8 cellular contexts compared by ENCODE assay signal in the genomic region with DNA sequence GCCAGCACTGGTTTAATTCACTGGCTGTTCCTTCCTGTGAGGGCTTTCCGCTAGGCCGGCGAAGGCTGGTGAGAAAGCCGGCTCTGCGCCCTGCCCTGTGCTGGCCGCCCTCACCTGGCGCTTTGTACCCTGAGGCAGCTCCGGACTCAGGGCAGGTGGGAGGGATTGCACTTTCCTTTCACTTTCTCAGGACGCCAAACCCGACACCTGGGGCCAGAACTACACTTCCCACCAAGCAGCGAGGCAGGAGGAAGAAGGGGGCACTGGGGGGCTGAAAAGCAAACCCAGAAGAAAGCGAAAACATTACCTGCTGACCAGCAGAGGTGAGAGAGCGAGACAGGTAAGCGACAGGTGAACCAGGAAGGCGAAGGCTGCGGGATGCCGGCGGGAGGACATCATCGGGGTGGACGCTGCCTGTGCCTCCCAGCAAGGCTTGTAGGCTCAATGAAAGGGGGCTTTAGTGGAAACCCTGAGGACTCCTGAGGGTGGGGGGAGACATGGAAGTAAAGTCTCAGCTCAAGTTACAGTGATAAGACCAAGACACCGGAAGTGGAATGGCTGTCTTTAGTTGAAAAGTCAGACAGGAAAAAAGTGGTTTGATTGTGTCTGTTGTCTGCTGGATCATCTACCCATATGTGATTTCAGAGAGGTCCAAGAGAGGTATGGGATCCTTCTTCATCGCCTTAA. TPM values are rescaled to one million over a fixed set of nuclear protein-coding genes. Genes with fewer than 3 reads are reported as not detected.
DNase-seq lines count a peak whose midpoint lies in the region; ATAC-seq and TF ChIP-seq lines count a peak whose summit lies in the region.

TSS of gene RAB19 (plus strand) at position 181 of the 687 bp plus-strand sequence. CDS start 3,589 bp downstream, outside the sequence.

- H3K9ac ChIP-seq in parathyroid adenoma, result no peak within 1 kb of the TSS

- no peaks in the 10 kb centered on the region for H3K36me3 ChIP-seq in parathyroid adenoma (ENCODE audit: control insufficient read depth, insufficient read depth, low read length)

- H3K4me1 ChIP-seq in parathyroid adenoma, result peaks cover 15% of the 10 kb centered on the region

- peak within 1 kb of the TSS; percentile 85 for H2AFZ ChIP-seq in parathyroid adenoma

- no peaks in the 10 kb centered on the region for H3K27me3 ChIP-seq in parathyroid adenoma (ENCODE audit: control insufficient read depth, insufficient read depth, low read length)

- peak within 1 kb of the TSS; percentile 78 for H3K4me3 ChIP-seq in parathyroid adenoma (ENCODE audit: low read depth, low read length)

- H3K27ac ChIP-seq in parathyroid adenoma, result peak within 1 kb of the TSS; percentile 87
- no peak within 1 kb of the TSS for H3K27ac ChIP-seq in substantia nigra (ENCODE audit: low read depth, low read length, poor library complexity, severe bottlenecking)

- H3K4me2 ChIP-seq in parathyroid adenoma (ENCODE audit: low read length), result peak within 1 kb of the TSS; percentile 85

- peak; percentile 77 for ATAC-seq in esophagus mucosa
- ATAC-seq in HG03196 (IDR thresholded peaks at IDR 0.05; ENCODE audit: unreplicated experiment), result no peak

- peak; percentile 50 for DNase-seq in COR-L47 (lab: John Stamatoyannopoulos, UW)
- DNase-seq in NCI-H1417 (lab: John Stamatoyannopoulos, UW), result peak; percentile 63 to 83 (median 78)
- peak; percentile 50 for DNase-seq in activated CD8-positive, alpha-beta memory T cell treated with anti-CD3 and anti-CD28 coated beads, Interleukin-2, amount 50 U/mL, for 4 hours
- no peak for DNase-seq in NCI-H226
- no peak for DNase-seq in substantia nigra (lab: John Stamatoyannopoulos, UW)

- H3K79me2 ChIP-seq in parathyroid adenoma, result no peaks in the 10 kb centered on the region

- no peaks in the 10 kb centered on the region for H3K9me3 ChIP-seq in parathyroid adenoma (ENCODE audit: control insufficient read depth, low read length)

- TF ChIP-seq CTCF in parathyroid adenoma (IDR thresholded peaks at IDR 0.05), result no peak

RNA-seq across cellular contexts. Expression of gene RAB19, which starts in this region (rescaled TPM):
- 0.20 TPM for total RNA-seq in esophagus mucosa

Comparison
In these comparisons a context has a peak if more than half of its experiments do, and no peak if none do; other contexts are left out.
1. Peak in ATAC-seq in esophagus mucosa; RNA of the gene not detected or under 1 TPM.
2. DNase-seq: peak in COR-L47 (single experiment), NCI-H1417 (3 of 3) and activated CD8-positive, alpha-beta memory T cell treated with anti-CD3 and anti-CD28 coated beads, Interleukin-2, amount 50 U/mL, for 4 hours (single experiment); none in NCI-H226 (single experiment) and substantia nigra (0 of 49).